Comparison of ENCODE assay signal across 8 cellular contexts in the genomic region with DNA sequence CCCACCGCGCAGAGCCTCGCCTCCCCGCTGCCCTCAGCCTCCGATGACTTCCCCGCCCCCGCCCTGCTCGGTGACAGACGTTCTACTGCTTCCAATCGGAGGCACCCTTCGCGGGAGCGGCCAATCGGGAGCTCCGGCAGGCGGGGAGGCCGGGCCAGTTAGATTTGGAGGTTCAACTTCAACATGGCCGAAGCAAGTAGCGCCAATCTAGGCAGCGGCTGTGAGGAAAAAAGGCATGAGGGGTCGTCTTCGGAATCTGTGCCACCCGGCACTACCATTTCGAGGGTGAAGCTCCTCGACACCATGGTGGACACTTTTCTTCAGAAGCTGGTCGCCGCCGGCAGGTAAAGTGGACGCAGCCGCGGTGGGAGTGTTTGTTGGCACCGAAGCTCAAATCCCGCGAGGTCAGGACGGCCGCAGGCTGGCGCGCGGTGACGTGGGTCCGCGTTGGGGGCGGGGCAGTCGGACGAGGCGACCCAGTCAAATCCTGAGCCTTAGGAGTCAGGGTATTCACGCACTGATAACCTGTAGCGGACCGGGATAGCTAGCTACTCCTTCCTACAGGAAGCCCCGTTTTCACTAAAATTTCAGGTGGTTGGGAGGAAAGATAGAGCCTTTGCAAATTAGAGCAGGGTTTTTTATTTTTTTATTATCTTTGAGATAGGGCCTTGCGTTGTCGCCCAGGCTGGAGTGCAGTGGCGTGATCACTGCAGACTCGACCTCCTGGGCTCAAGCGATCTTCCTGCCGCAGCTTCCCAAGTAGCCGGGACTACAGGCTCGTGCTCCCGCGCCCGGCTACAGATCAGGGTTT. TPM values are rescaled to one million over a fixed set of nuclear protein-coding genes. Genes with fewer than 3 reads are reported as not detected.
DNase-seq lines count a peak whose midpoint lies in the region; ATAC-seq and TF ChIP-seq lines count a peak whose summit lies in the region.

A gene with protein sequence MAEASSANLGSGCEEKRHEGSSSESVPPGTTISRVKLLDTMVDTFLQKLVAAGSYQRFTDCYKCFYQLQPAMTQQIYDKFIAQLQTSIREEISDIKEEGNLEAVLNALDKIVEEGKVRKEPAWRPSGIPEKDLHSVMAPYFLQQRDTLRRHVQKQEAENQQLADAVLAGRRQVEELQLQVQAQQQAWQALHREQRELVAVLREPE (plus strand): TSS at position 175 of the 811 bp plus-strand sequence. CDS start 9 bp downstream, at position 184.

- H3K27me3 ChIP-seq in BJ (ENCODE audit: control insufficient read depth, insufficient read depth, low read length) (no peaks in the 10 kb centered on the region), colonic mucosa (no peaks in the 10 kb centered on the region), layer of hippocampus (ENCODE audit: control insufficient read depth, insufficient read depth, low read length) (no peaks in the 10 kb centered on the region)

- no peaks in the 10 kb centered on the region for H3K9me3 Mint-ChIP-seq in activated CD4-positive, alpha-beta T cell treated with anti-CD3 and anti-CD28 coated beads, Interleukin-2, amount 10 ng/mL, durations not matched to agents 24 days and 14 days

- H3K36me3 Mint-ChIP-seq in activated CD4-positive, alpha-beta T cell treated with anti-CD3 and anti-CD28 coated beads, Interleukin-2, amount 10 ng/mL, durations not matched to agents 24 days and 14 days (ENCODE audit: low read depth) = peaks cover 70% of the 10 kb centered on the region

- CTCF ChIA-PET in BJ (lab: Yijun Ruan, JAX) = interaction anchor here (0.8 to 3.8 kb wide), 11 partner anchors 12 to 123 kb away, joined by 3 to 37 read pairs (median 4); no protein-coding TSS in a partner anchor

- H3K4me1 ChIP-seq in colonic mucosa = peaks cover 4% of the 10 kb centered on the region

- H3K4me3 ChIP-seq in BJ (ENCODE audit: low read depth, low read length) (peak within 1 kb of the TSS; percentile 47), colonic mucosa (peak within 1 kb of the TSS; percentile 76)

- H3K36me3 ChIP-seq in BJ (ENCODE audit: control insufficient read depth, insufficient read depth, low read length) (peaks cover 11% of the 10 kb centered on the region), colonic mucosa (no peaks in the 10 kb centered on the region)

- peaks cover 38% of the 10 kb centered on the region for H3K4me1 Mint-ChIP-seq in activated CD4-positive, alpha-beta T cell treated with anti-CD3 and anti-CD28 coated beads, Interleukin-2, amount 10 ng/mL, durations not matched to agents 24 days and 14 days

- peak; percentile 83 for ATAC-seq in GM19324 (IDR thresholded peaks at IDR 0.05; ENCODE audit: low FRiP score, unreplicated experiment)
- peak; percentile 86 for ATAC-seq in HG03460 (IDR thresholded peaks at IDR 0.05; ENCODE audit: unreplicated experiment)

- H3K9ac ChIP-seq in colonic mucosa (ENCODE audit: low read depth in 2 of 2, low read length in 2 of 2) = peak within 1 kb of the TSS; percentile 85 to 88

- H3K4me3 Mint-ChIP-seq in activated CD4-positive, alpha-beta T cell treated with anti-CD3 and anti-CD28 coated beads, Interleukin-2, amount 10 ng/mL, durations not matched to agents 24 days and 14 days = peak within 1 kb of the TSS; percentile 98

- peak within 1 kb of the TSS; percentile 99 for H3K27ac Mint-ChIP-seq in activated CD4-positive, alpha-beta T cell treated with anti-CD3 and anti-CD28 coated beads, Interleukin-2, amount 10 ng/mL, durations not matched to agents 24 days and 14 days

- H3K27me3 Mint-ChIP-seq in activated CD4-positive, alpha-beta T cell treated with anti-CD3 and anti-CD28 coated beads, Interleukin-2, amount 10 ng/mL, durations not matched to agents 24 days and 14 days = no peaks in the 10 kb centered on the region

- no peak for TF ChIP-seq CTCF in BJ (IDR thresholded peaks at IDR 0.05; ENCODE audit: insufficient read depth, low read depth, low read length)
- no peak for TF ChIP-seq CTCF in colonic mucosa (IDR thresholded peaks at IDR 0.05)

- H3K27ac ChIP-seq in colonic mucosa = peak within 1 kb of the TSS; percentile 93
- H3K27ac ChIP-seq in layer of hippocampus (ENCODE audit: low read depth, low read length) = peak within 1 kb of the TSS; percentile 99

- POLR2A ChIA-PET in BJ (lab: Charles Lee) = interaction anchor here (0.6 to 1.3 kb wide), 7 partner anchors 12 to 357 kb away, joined by 3 to 13 read pairs (median 3); a partner anchor contains a TSS

- no peaks in the 10 kb centered on the region for H3K9me3 ChIP-seq in colonic mucosa

- peak; percentile 83 for DNase-seq in BJ (ENCODE audit: low read depth)
- peak; percentile 99 for DNase-seq in NCI-H526 treated with DMSO at 0.1 percent for 48 hours (lab: John Stamatoyannopoulos, UW)
- peak; percentile 98 for DNase-seq in activated CD4-positive, alpha-beta T cell treated with anti-CD3 and anti-CD28 coated beads, Interleukin-2, amount 10 ng/mL, durations not matched to agents 24 days and 14 days
- peak; percentile 98 for DNase-seq in colonic mucosa
- peak; percentile 87 to 98 (median 94) for DNase-seq in stimulated activated CD4-positive, alpha-beta T cell treated with anti-CD3 and anti-CD28 coated beads, Interleukin-1b, Interleukin-23, amount 100 ng/mL, for 24 hours (ENCODE audit: low read depth in 4 of 4, low spot score in 1 of 4)

- intact Hi-C loops in activated CD4-positive, alpha-beta T cell treated with anti-CD3 and anti-CD28 coated beads, Interleukin-2, amount 10 ng/mL, durations not matched to agents 24 days and 14 days (cut with micrococcal nuclease) = loop anchor here (1.0 to 10.0 kb wide), 5 partner anchors 10 to 292 kb away; a partner anchor contains a TSS
- intact Hi-C loops in colonic mucosa (cut with DNase I) = no loop called here

RNA-seq across cellular contexts. Expression of the gene that starts here (rescaled TPM):
- polyA plus RNA-seq in BJ (2011; rRNA removed) = 55.0 and 73.1 TPM in 2 replicates
- polyA minus RNA-seq in BJ (2011; rRNA and poly(A)+ RNA removed) = 11.3 and 11.8 TPM in 2 replicates
- 107 and 113 TPM in 2 replicates for total RNA-seq in activated CD4-positive, alpha-beta T cell treated with anti-CD3 and anti-CD28 coated beads, Interleukin-2, amount 10 ng/mL, durations not matched to agents 24 days and 14 days
- 10 to 100 TPM; 44.4 to 49.4 TPM for total RNA-seq in colonic mucosa

Comparison
In these comparisons a context has a peak if more than half of its experiments do, and no peak if none do; other contexts are left out.
1. Peak in every context shown above with its lines: DNase-seq, ATAC-seq, H3K4me3 ChIP-seq and H3K27ac ChIP-seq.